26 cellular contexts compared by ENCODE assay signal in the genomic region with DNA sequence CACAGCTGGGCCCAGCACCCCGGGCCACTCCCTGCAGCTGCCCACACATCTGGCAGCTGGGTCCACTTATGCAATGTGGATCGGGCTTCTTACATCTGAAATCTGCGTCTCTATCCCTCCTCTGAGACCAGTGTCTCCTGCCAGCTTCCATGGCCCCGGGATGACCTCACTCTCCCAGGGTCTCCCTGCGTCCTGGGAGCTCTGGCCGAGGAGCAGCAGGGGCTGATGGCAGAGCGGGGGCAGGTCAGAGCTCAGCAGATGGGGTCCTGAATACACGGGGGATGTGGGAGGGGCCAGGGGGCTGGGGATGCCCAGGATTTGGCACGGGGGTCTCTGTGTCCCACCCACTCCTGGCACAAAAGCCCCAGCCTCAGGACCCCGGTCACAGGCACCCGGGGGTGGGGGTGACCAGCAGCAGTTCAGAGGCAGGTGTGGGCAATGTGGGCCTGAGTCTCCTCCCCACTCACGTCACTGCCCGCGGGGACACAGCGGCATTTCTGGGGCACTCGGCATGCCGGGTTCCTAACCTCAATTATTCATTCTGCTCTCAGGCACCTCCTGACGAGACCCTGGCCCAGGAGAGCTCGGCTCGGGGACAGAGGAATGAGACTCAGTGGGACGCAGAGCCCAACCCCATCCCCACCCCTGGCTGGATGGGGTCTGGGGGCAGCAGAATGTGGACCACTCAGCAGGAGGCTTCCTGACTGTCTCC. TPM values are rescaled to one million over a fixed set of nuclear protein-coding genes. Genes with fewer than 3 reads are reported as not detected.
DNase-seq lines count a peak whose midpoint lies in the region; ATAC-seq and TF ChIP-seq lines count a peak whose summit lies in the region.
"Had no signal": no experiment of that assay in that cellular context is flagged by ENCODE, and none has a peak within 500 bp of the region (broad histone marks: within the 10 kb centered on the region; RNA-seq: fewer than 3 reads in every experiment).

No MANE protein-coding gene starts in this region.

- H3K27me3 ChIP-seq in GM23338 (ENCODE audit: insufficient read depth) = no peaks in the 10 kb centered on the region
- H3K27me3 ChIP-seq: adrenal gland, upper lobe of left lung had no signal

- peaks cover 5% of the 10 kb centered on the region for H3K27me3 Mint-ChIP-seq in glutamatergic neuron (ENCODE audit: unreplicated experiment)
- peaks cover 2% of the 10 kb centered on the region for H3K27me3 Mint-ChIP-seq in endothelial cell (ENCODE audit: unreplicated experiment)
- H3K27me3 Mint-ChIP-seq in GM23338 (ENCODE audit: insufficient read depth, low read depth, poor library complexity) = no peaks in the 10 kb centered on the region

- no peaks in the 10 kb centered on the region for H3K79me2 ChIP-seq in GM23338 (replicated peaks; ENCODE audit: insufficient read depth)

- no peaks in the 10 kb centered on the region for H3F3A ChIP-seq in GM23338 (replicated peaks; ENCODE audit: low read depth)

- no peaks in the 10 kb centered on the region for H3K4me1 ChIP-seq in GM23338 (ENCODE audit: insufficient read depth)
- H3K4me1 ChIP-seq: adrenal gland, HAP-1 had no signal

- TF ChIP-seq CTCF in glutamatergic neuron (IDR thresholded peaks at IDR 0.05; ENCODE audit: partially characterized antibody, unreplicated experiment) (no peak), omental fat pad (IDR thresholded peaks at IDR 0.05) (no peak), endothelial cell (IDR thresholded peaks at IDR 0.05; ENCODE audit: unreplicated experiment) (no peak), GM23338 (conservative IDR thresholded peaks at IDR 0.05; ENCODE audit: low read depth in 2 of 2) (no peak)

- peak; percentile 25 for ATAC-seq in omental fat pad (ENCODE audit: low FRiP score)
- ATAC-seq in HG03095 (IDR thresholded peaks at IDR 0.05; ENCODE audit: unreplicated experiment) = no peak
- ATAC-seq in GM23338 = no peak
- ATAC-seq: naive thymus-derived CD4-positive, alpha-beta T cell had no signal

- peaks cover 22% of the 10 kb centered on the region for H3K36me3 Mint-ChIP-seq in glutamatergic neuron (ENCODE audit: unreplicated experiment)
- H3K36me3 Mint-ChIP-seq in endothelial cell (ENCODE audit: low read depth, unreplicated experiment) = peaks cover 16% of the 10 kb centered on the region
- H3K36me3 Mint-ChIP-seq in GM23338 (ENCODE audit: low read depth) = no peaks in the 10 kb centered on the region
- H3K36me3 Mint-ChIP-seq: CD14-positive monocyte; memory B cell; naive thymus-derived CD4-positive, alpha-beta T cell had no signal

- H3K9me3 Mint-ChIP-seq in glutamatergic neuron (ENCODE audit: unreplicated experiment) = peaks cover 10% of the 10 kb centered on the region
- H3K9me3 Mint-ChIP-seq in endothelial cell (ENCODE audit: unreplicated experiment) = no peaks in the 10 kb centered on the region
- peaks cover 3% of the 10 kb centered on the region; the same call in 1 of the 3 replicates for H3K9me3 Mint-ChIP-seq in GM23338
- H3K9me3 Mint-ChIP-seq: memory B cell had no signal

- peaks cover 3% of the 10 kb centered on the region for H3K4me1 Mint-ChIP-seq in glutamatergic neuron (ENCODE audit: low read depth, unreplicated experiment)
- peaks cover 11% of the 10 kb centered on the region for H3K4me1 Mint-ChIP-seq in endothelial cell (ENCODE audit: unreplicated experiment)
- peaks cover 4% of the 10 kb centered on the region; the same call in 1 of the 3 replicates for H3K4me1 Mint-ChIP-seq in GM23338
- H3K4me1 Mint-ChIP-seq: CD14-positive monocyte; memory B cell; naive thymus-derived CD4-positive, alpha-beta T cell had no signal

- no peaks in the 10 kb centered on the region for H3K36me3 ChIP-seq in GM23338 (ENCODE audit: insufficient read depth)
- H3K36me3 ChIP-seq: adrenal gland, HAP-1, upper lobe of left lung had no signal

- H3K4me3 ChIP-seq in GM23338 = no peak overlapping the region
- H3K4me3 ChIP-seq: adrenal gland, HAP-1, SK-N-MC, upper lobe of left lung had no signal

- H3K27ac Mint-ChIP-seq in glutamatergic neuron (ENCODE audit: unreplicated experiment) (no peak overlapping the region), endothelial cell (ENCODE audit: unreplicated experiment) (no peak overlapping the region), GM23338 (no peak overlapping the region)
- H3K27ac Mint-ChIP-seq: CD14-positive monocyte; dendritic cell treated with granulocyte-macrophage colony-stimulating factor and Interleukin-4, amounts not matched to agents 40 ng/mL and 50 ng/mL, for 4 days; memory B cell; naive thymus-derived CD4-positive, alpha-beta T cell; T-helper 2 cell treated with Interferon-gamma antibody and Interleukin-4, amounts not matched to agents 5 μg/mL and 100 μg/mL, for 36 hours had no signal

- H2AFZ ChIP-seq in GM23338 = no peak overlapping the region

- DNase-seq in AG20443 (ENCODE audit: low spot score) = peak; percentile 68
- peak; percentile 27 for DNase-seq in brain pericyte (ENCODE audit: low read depth, low spot score)
- peak; percentile 76 for DNase-seq in glutamatergic neuron
- no peak for DNase-seq in omental fat pad (ENCODE audit: low spot score)
- no peak for DNase-seq in endothelial cell (ENCODE audit: low spot score)
- no peak for DNase-seq in activated T-cell treated with anti-CD3 and anti-CD28 coated beads, Interleukin-2, amount 50 U/mL, for 48 hours
- no peak for DNase-seq in GM23338 (ENCODE audit: low spot score)
- DNase-seq: activated CD4-positive, alpha-beta T cell treated with anti-CD3 and anti-CD28 coated beads, Interleukin-2, amount 50 U/mL, for 4 hours; activated gamma-delta T cell; MM.1S; naive thymus-derived CD4-positive, alpha-beta T cell; NCI-H146; NCI-H524 treated with DMSO at 0.1 percent for 48 hours; stimulated activated CD8-positive, alpha-beta memory T cell treated with anti-CD3 and anti-CD28 coated beads, Interleukin-4, amount 100 ng/mL, for 48 hours had no signal

- no peak overlapping the region for H3K27ac ChIP-seq in GM23338 (ENCODE audit: low read depth)
- H3K27ac ChIP-seq: adrenal gland, SK-N-MC, upper lobe of left lung had no signal

- no peak overlapping the region for H3K4me3 Mint-ChIP-seq in glutamatergic neuron (ENCODE audit: unreplicated experiment)
- H3K4me3 Mint-ChIP-seq in endothelial cell (ENCODE audit: unreplicated experiment) = no peak overlapping the region
- H3K4me3 Mint-ChIP-seq in GM23338 = no peak overlapping the region
- H3K4me3 Mint-ChIP-seq: CD14-positive monocyte; dendritic cell treated with granulocyte-macrophage colony-stimulating factor and Interleukin-4, amounts not matched to agents 40 ng/mL and 50 ng/mL, for 4 days; memory B cell; naive thymus-derived CD4-positive, alpha-beta T cell; T-helper 2 cell treated with Interferon-gamma antibody and Interleukin-4, amounts not matched to agents 5 μg/mL and 100 μg/mL, for 36 hours had no signal

- no peaks in the 10 kb centered on the region for H4K20me1 ChIP-seq in GM23338 (replicated peaks; ENCODE audit: insufficient read depth)

- H3K9me2 ChIP-seq in GM23338 (ENCODE audit: insufficient read depth) = no peaks in the 10 kb centered on the region

- H3K4me2 ChIP-seq in GM23338 = no peak overlapping the region

TF ChIP-seq in GM23338, 12 proteins besides CTCF, POLR2A, EP300 and RAD21:
- no peak for TF ChIP-seq STAT1 (IDR thresholded peaks at IDR 0.05; ENCODE audit: unreplicated experiment)
- no peak for TF ChIP-seq JUNB (IDR thresholded peaks at IDR 0.05; ENCODE audit: unreplicated experiment)
- TF ChIP-seq NANOG (IDR thresholded peaks at IDR 0.05; ENCODE audit: borderline replicate concordance) = no peak
- no peak for TF ChIP-seq POLR2AphosphoS5 (IDR thresholded peaks at IDR 0.05; ENCODE audit: low read depth)
- TF ChIP-seq, protein P1, sequence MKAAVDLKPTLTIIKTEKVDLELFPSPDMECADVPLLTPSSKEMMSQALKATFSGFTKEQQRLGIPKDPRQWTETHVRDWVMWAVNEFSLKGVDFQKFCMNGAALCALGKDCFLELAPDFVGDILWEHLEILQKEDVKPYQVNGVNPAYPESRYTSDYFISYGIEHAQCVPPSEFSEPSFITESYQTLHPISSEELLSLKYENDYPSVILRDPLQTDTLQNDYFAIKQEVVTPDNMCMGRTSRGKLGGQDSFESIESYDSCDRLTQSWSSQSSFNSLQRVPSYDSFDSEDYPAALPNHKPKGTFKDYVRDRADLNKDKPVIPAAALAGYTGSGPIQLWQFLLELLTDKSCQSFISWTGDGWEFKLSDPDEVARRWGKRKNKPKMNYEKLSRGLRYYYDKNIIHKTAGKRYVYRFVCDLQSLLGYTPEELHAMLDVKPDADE (IDR thresholded peaks at IDR 0.05) = no peak

RNA-seq across cellular contexts. Expression of a gene that starts 16.4 kb away (rescaled TPM):
- total RNA-seq in glutamatergic neuron (ENCODE audit: unreplicated experiment) (165 TPM), omental fat pad (not detected), endothelial cell (ENCODE audit: unreplicated experiment) (2.6 TPM)
- 1.9 and 3.9 TPM in 2 replicates for total RNA-seq in GM23338 (2014; rRNA removed; shearing (Covaris generic))
- polyA plus RNA-seq in GM23338 (2016; fragmentation: Nextera tagmentation; extraction: Ambion mirVana) = 2.1 and 2.7 TPM in 2 replicates
- total RNA-seq: bronchial epithelial cell; kidney epithelial cell; naive thymus-derived CD4-positive, alpha-beta T cell; osteocyte had no signal
- polyA plus RNA-seq: CD14-positive monocyte; naive thymus-derived CD4-positive, alpha-beta T cell had no signal

RNA-seq across cellular contexts. Expression of a gene that starts 51.8 kb away (rescaled TPM):
- total RNA-seq in glutamatergic neuron (ENCODE audit: unreplicated experiment) (2.1 TPM), omental fat pad (not detected), endothelial cell (ENCODE audit: unreplicated experiment) (not detected)
- total RNA-seq in GM23338 (2014; rRNA removed; shearing (Covaris generic)) = 0.28 and 0.43 TPM in 2 replicates
- 0.59 and 0.79 TPM in 2 replicates for polyA plus RNA-seq in GM23338 (2016; fragmentation: Nextera tagmentation; extraction: Ambion mirVana)
- total RNA-seq: bronchial epithelial cell, kidney epithelial cell, osteocyte had no signal
- polyA plus RNA-seq: CD14-positive monocyte; naive thymus-derived CD4-positive, alpha-beta T cell had no signal

Comparison
In these comparisons a context has a peak if more than half of its experiments do, and no peak if none do; other contexts are left out.
1. DNase-seq: peak in AG20443 (single experiment), brain pericyte (single experiment) and glutamatergic neuron (single experiment); none in omental fat pad (single experiment), endothelial cell (single experiment), activated T-cell treated with anti-CD3 and anti-CD28 coated beads, Interleukin-2, amount 50 U/mL, for 48 hours (0 of 2) and GM23338 (single experiment).
2. RNA of a gene that starts 16.4 kb away (total RNA-seq): 165 TPM in glutamatergic neuron (single experiment); 1.9 to 3.9 TPM in GM23338, 2.6 TPM in endothelial cell (single experiment) and not detected in omental fat pad; every median in the first group is over 10 times any median in the second.